In the genomic region with DNA sequence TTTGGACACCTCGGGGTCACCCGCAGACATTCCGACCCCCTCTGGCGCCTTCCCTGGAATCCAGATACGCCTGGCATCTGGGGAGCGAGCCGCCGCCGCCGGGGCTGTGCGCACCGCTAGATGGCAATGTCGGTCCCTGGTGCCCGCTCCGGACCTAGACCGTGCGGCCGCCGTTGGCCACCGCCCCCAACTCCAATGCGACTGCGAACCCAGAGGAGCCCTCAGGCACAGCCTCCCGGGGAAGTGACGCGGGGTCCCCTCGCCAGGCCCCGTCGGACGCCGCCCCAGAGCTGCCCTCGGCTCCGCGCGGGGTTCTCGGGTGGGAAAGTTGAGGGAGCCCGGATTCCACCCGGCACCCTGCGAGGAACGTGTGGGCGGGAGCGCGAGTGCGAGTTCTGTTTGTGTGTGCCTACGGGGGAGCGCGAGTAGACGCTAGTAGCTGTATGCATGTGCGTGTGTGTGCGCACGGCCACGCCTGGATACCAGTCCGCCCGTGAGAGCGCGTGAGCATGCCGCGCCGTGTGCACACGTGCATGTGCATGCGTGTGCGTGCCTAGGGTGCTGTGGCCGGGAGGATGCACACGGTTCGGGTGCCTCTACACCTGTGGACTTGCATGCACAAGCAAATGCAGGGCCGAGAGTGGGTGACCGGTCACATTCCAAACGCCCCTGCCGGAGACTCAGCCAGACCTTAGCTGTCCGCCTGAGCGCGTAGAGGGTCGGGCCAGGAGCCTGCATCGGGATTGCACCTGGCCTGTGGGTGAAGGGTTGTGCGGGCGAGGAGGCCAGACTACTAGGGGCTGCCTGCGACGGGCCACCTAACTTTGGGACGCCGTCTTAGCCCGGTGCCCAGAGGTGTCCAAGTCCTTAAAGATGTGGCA, we compare ENCODE assay signal across 8 cellular contexts. TPM values are rescaled to one million over a fixed set of nuclear protein-coding genes. Genes with fewer than 3 reads are reported as not detected.
A peak's percentile ranks its signal among the peaks of the same experiment; 100 is the strongest.
DNase-seq lines count a peak whose midpoint lies in the region; ATAC-seq, FAIRE-seq and TF ChIP-seq lines count a peak whose summit lies in the region.

No MANE protein-coding gene starts in this region.

- no peak overlapping the region for H3K27ac Mint-ChIP-seq in activated T-cell treated with anti-CD3 and anti-CD28 coated beads, Interleukin-2, amount 50 U/mL, for 72 hours
- H3K27ac Mint-ChIP-seq in neural crest cell (ENCODE audit: unreplicated experiment), result no peak overlapping the region

- no peaks in the 10 kb centered on the region for H3K79me2 ChIP-seq in ACC112 (ENCODE audit: control insufficient read depth, insufficient read depth, low read length, unreplicated experiment)

- no peak for TF ChIP-seq POLR2A in GM12892 (IDR thresholded peaks at IDR 0.05; ENCODE audit: low read depth, low read length)

- H3K36me3 ChIP-seq in ACC112 (ENCODE audit: insufficient read depth, low read length), result no peaks in the 10 kb centered on the region

- peak overlapping the region; percentile 43 for H2AFZ ChIP-seq in ACC112 (ENCODE audit: low read length, unreplicated experiment)

- FAIRE-seq in GM12892 (lab: Jason Lieb, UNC), result peak; percentile 48
- peak; percentile 88 for FAIRE-seq in urothelium cell line (lab: Jason Lieb, UNC)

- H3K36me3 Mint-ChIP-seq in activated T-cell treated with anti-CD3 and anti-CD28 coated beads, Interleukin-2, amount 50 U/mL, for 72 hours (ENCODE audit: insufficient read depth in 2 of 2), result no peaks in the 10 kb centered on the region
- H3K36me3 Mint-ChIP-seq in neural crest cell (ENCODE audit: low read depth), result no peaks in the 10 kb centered on the region

- peaks cover 38% of the 10 kb centered on the region for H3K27me3 ChIP-seq in ACC112 (ENCODE audit: insufficient read depth, low read length)
- H3K27me3 ChIP-seq in foreskin keratinocyte, result peaks cover 61% of the 10 kb centered on the region

- H3K27ac ChIP-seq in ACC112 (ENCODE audit: low read depth, low read length) (no peak overlapping the region), foreskin keratinocyte (no peak overlapping the region)

- peak overlapping the region; percentile 79 for H3K4me3 ChIP-seq in ACC112 (ENCODE audit: low read depth, low read length)

- peaks cover 78% of the 10 kb centered on the region for H3K27me3 Mint-ChIP-seq in activated T-cell treated with anti-CD3 and anti-CD28 coated beads, Interleukin-2, amount 50 U/mL, for 72 hours (ENCODE audit: low read depth)
- H3K27me3 Mint-ChIP-seq in neural crest cell (ENCODE audit: low read depth), result peaks cover 80% of the 10 kb centered on the region

- DNase-seq in GM12892 (ENCODE audit: insufficient read length), result peak; percentile 90
- DNase-seq in NOMO-1 (lab: John Stamatoyannopoulos, UW; ENCODE audit: unreplicated experiment in 2 of 2), result peak; percentile 48 to 68
- DNase-seq in activated T-cell treated with anti-CD3 and anti-CD28 coated beads, Interleukin-2, amount 50 U/mL, for 72 hours, result peak; percentile 73 to 75
- DNase-seq in foreskin keratinocyte, result no peak
- DNase-seq in neural crest cell (ENCODE audit: low read depth, low spot score), result peak; percentile 82
- DNase-seq in urothelium cell line (ENCODE audit: low spot score), result peak; percentile 88

- TF ChIP-seq CTCF in foreskin keratinocyte (conservative IDR thresholded peaks at IDR 0.05) (peak; percentile 93), neural crest cell (conservative IDR thresholded peaks at IDR 0.05) (peak; percentile 86)

- peak overlapping the region; percentile 82 to 84 for H3K4me3 Mint-ChIP-seq in activated T-cell treated with anti-CD3 and anti-CD28 coated beads, Interleukin-2, amount 50 U/mL, for 72 hours
- H3K4me3 Mint-ChIP-seq in neural crest cell, result peak overlapping the region; percentile 74

- peaks cover 41% of the 10 kb centered on the region for H3K4me1 Mint-ChIP-seq in activated T-cell treated with anti-CD3 and anti-CD28 coated beads, Interleukin-2, amount 50 U/mL, for 72 hours (ENCODE audit: low read depth)
- peaks cover 21% of the 10 kb centered on the region for H3K4me1 Mint-ChIP-seq in neural crest cell

- ATAC-seq in HG03432 (IDR thresholded peaks at IDR 0.05; ENCODE audit: unreplicated experiment) (peak; percentile 65), foreskin keratinocyte (peak; percentile 66)
- ATAC-seq in activated T-cell treated with anti-CD3 and anti-CD28 coated beads, Interleukin-2, amount 50 U/mL, for 72 hours (replicated peaks in 1 of 2), result peak; percentile 49 to 61

- H3K9me3 Mint-ChIP-seq in activated T-cell treated with anti-CD3 and anti-CD28 coated beads, Interleukin-2, amount 50 U/mL, for 72 hours, result no peaks in the 10 kb centered on the region
- H3K9me3 Mint-ChIP-seq in neural crest cell, result no peaks in the 10 kb centered on the region

- H3K4me1 ChIP-seq in ACC112 (ENCODE audit: control insufficient read depth, insufficient read depth, low read length, unreplicated experiment) (peaks cover 8% of the 10 kb centered on the region), foreskin keratinocyte (no peaks in the 10 kb centered on the region)

RNA-seq across cellular contexts. Expression of gene CHRM4, which starts 1.9 kb away (rescaled TPM):
- not detected for polyA plus RNA-seq in GM12892 (2012; ENCODE audit: missing spikeins)
- under 1 TPM; 0.26 to 0.63 TPM for total RNA-seq in activated T-cell treated with anti-CD3 and anti-CD28 coated beads, Interleukin-2, amount 50 U/mL, for 72 hours
- not detected in 2 replicates for total RNA-seq in foreskin keratinocyte
- not detected in 2 replicates for polyA plus RNA-seq in foreskin keratinocyte
- total RNA-seq in neural crest cell, result 0.37 and 0.39 TPM in 2 replicates

RNA-seq across cellular contexts. Expression of gene MDK, which starts 8.2 kb away (rescaled TPM):
- 6.6 TPM for polyA plus RNA-seq in GM12892 (2012; ENCODE audit: missing spikeins)
- total RNA-seq in activated T-cell treated with anti-CD3 and anti-CD28 coated beads, Interleukin-2, amount 50 U/mL, for 72 hours, result 10 to 100 TPM; 11.9 to 12.8 TPM
- total RNA-seq in foreskin keratinocyte (23.4 and 24.2 TPM in 2 replicates), neural crest cell (781 and 821 TPM in 2 replicates)
- polyA plus RNA-seq in foreskin keratinocyte, result 50.6 and 56.0 TPM in 2 replicates

RNA-seq across cellular contexts. Expression of gene DGKZ, which starts 42.4 kb away (rescaled TPM):
- 11.6 TPM for polyA plus RNA-seq in GM12892 (2012; ENCODE audit: missing spikeins)
- total RNA-seq in activated T-cell treated with anti-CD3 and anti-CD28 coated beads, Interleukin-2, amount 50 U/mL, for 72 hours, result 10 to 100 TPM; 84.2 to 94.0 TPM
- total RNA-seq in foreskin keratinocyte (70.1 and 71.6 TPM in 2 replicates), neural crest cell (54.4 and 60.1 TPM in 2 replicates)
- 57.9 and 59.1 TPM in 2 replicates for polyA plus RNA-seq in foreskin keratinocyte

Comparison
In these comparisons a context has a peak if more than half of its experiments do, and no peak if none do; other contexts are left out.
1. DNase-seq: peak in GM12892 (single experiment), NOMO-1 (2 of 2), activated T-cell treated with anti-CD3 and anti-CD28 coated beads, Interleukin-2, amount 50 U/mL, for 72 hours (2 of 2), neural crest cell (single experiment) and urothelium cell line (single experiment); none in foreskin keratinocyte (0 of 2).
2. RNA of gene MDK, which starts 8.2 kb away (total RNA-seq): 781 to 821 TPM in neural crest cell; 23.4 to 24.2 TPM in foreskin keratinocyte and 11.9 to 12.8 TPM in activated T-cell treated with anti-CD3 and anti-CD28 coated beads, Interleukin-2, amount 50 U/mL, for 72 hours; every median in the first group is over 10 times any median in the second.
3. Peak in every context shown above with its lines, with median percentiles within 50 percentile points of each other: ATAC-seq.